1 cellular context compared by ENCODE assay signal in the genomic region with DNA sequence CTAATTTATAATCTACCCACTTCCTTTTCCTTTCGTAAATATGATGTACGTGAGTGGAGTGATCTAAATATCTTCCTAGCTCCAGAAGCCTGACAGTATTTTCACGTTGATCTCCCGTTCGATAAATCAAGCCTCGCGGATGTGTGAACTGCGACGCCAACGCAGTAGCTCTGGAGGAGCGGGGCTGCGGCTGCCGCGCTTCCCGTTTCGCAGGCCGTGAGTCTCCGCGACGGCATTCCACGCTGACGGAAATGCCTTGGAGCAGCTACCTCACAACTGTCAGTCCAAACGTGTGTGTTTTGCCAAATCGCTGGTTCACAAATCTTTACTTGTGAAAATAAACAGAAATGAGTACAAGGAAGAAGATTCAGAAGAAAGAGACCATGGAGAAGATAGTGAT.
TF ChIP-seq lines count a peak whose summit lies in the region.

No MANE protein-coding gene starts in this region.

TF ChIP-seq in GM23338, 12 proteins besides CTCF, POLR2A, EP300 and RAD21:
- TF ChIP-seq REST (IDR thresholded peaks at IDR 0.05; ENCODE audit: unreplicated experiment) (no peak), POLR2AphosphoS5 (IDR thresholded peaks at IDR 0.05; ENCODE audit: low read depth) (no peak), NANOG (IDR thresholded peaks at IDR 0.05; ENCODE audit: borderline replicate concordance) (no peak), CREB1 (CRISPR knock-in tag; IDR thresholded peaks at IDR 0.05; ENCODE audit: low read depth) (no peak), STAT1 (IDR thresholded peaks at IDR 0.05; ENCODE audit: unreplicated experiment) (no peak), EZH2phosphoT487 (IDR thresholded peaks at IDR 0.05; ENCODE audit: unreplicated experiment) (no peak), ZNF114 (CRISPR knock-in tag; IDR thresholded peaks at IDR 0.05) (no peak), JUNB (IDR thresholded peaks at IDR 0.05; ENCODE audit: unreplicated experiment) (no peak), EZH2 (IDR thresholded peaks at IDR 0.05; ENCODE audit: low read depth, unreplicated experiment) (no peak), ZNF331 (CRISPR knock-in tag; IDR thresholded peaks at IDR 0.05; ENCODE audit: low read depth) (no peak), ZNF462 (CRISPR knock-in tag; IDR thresholded peaks at IDR 0.05) (no peak), ETS1 (IDR thresholded peaks at IDR 0.05) (no peak)
TF ChIP-seq in GM23338: peak in this region for 0.
